20 cellular contexts compared by ENCODE assay signal in the genomic region with DNA sequence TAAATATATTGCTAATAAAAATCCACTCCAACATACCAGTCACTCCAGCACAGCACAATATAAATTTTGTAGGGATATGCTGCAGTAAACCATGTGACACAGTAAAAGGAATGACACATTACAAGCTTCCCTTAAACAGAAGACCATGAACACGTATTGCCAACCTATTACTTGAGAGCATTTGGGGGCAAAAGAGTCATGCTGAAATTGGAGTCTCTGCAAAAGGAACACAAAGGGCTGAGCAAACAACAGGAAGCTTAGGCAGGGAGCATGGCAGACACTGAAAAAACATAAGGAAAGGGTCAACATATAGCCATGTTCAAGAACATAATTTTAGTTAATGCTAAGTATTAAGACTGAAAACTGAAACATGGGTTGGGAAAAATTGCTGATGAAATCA.
"Had no signal": no experiment of that assay in that cellular context is flagged by ENCODE, and none has a peak within 500 bp of the region (broad histone marks: within the 10 kb centered on the region; RNA-seq: fewer than 3 reads in every experiment).

No MANE protein-coding gene starts in this region.

- H3K27ac Mint-ChIP-seq: activated CD4-positive, alpha-beta memory T cell treated with anti-CD3 and anti-CD28 coated beads for 36 hours; activated naive CD4-positive, alpha-beta T cell treated with anti-CD3 and anti-CD28 coated beads, Interleukin-2, amount 10 ng/mL, durations not matched to agents 7 days and 5 days; natural killer cell; progenitor cell of endocrine pancreas; stimulated activated memory B cell treated with anti-CD40 and anti-IgM and Interleukin-4, amounts not matched to agents 10 μg/mL and 1 μg/mL and 100 μg/mL, for 72 hours had no signal

- ATAC-seq: left lobe of liver; lower lobe of right lung; natural killer cell; stimulated activated memory B cell treated with anti-CD40 and anti-IgM and Interleukin-4, amounts not matched to agents 10 μg/mL and 1 μg/mL and 100 μg/mL, for 72 hours had no signal

- DNase-seq: activated CD4-positive, alpha-beta memory T cell treated with anti-CD3 and anti-CD28 coated beads for 36 hours; activated CD4-positive, alpha-beta T cell treated with anti-CD3 and anti-CD28 coated beads for 48 hours; activated CD4-positive, CD25-positive, alpha-beta regulatory T cell; activated naive CD4-positive, alpha-beta T cell treated with anti-CD3 and anti-CD28 coated beads, Interleukin-2, amount 10 ng/mL, durations not matched to agents 7 days and 5 days; activated T-cell treated with anti-CD3 and anti-CD28 coated beads, Interleukin-2, amount 50 U/mL, for 48 hours; amygdala; cerebellar nuclear complex; cortex of kidney; effector CD4-positive, alpha-beta T cell; erythroblast; foreskin fibroblast; lower lobe of right lung; natural killer cell; retina; sigmoid colon; stimulated activated CD4-positive, alpha-beta T cell treated with anti-CD3 and anti-CD28 coated beads, Interleukin-15, amount 100 ng/mL, for 24 hours; stomach had no signal

- H3K4me1 Mint-ChIP-seq: activated naive CD4-positive, alpha-beta T cell treated with anti-CD3 and anti-CD28 coated beads, Interleukin-2, amount 10 ng/mL, durations not matched to agents 7 days and 5 days had no signal

- H3K36me3 Mint-ChIP-seq: activated naive CD4-positive, alpha-beta T cell treated with anti-CD3 and anti-CD28 coated beads, Interleukin-2, amount 10 ng/mL, durations not matched to agents 7 days and 5 days; natural killer cell had no signal

- H3K9me3 Mint-ChIP-seq: activated CD4-positive, alpha-beta memory T cell treated with anti-CD3 and anti-CD28 coated beads for 36 hours; activated naive CD4-positive, alpha-beta T cell treated with anti-CD3 and anti-CD28 coated beads, Interleukin-2, amount 10 ng/mL, durations not matched to agents 7 days and 5 days; natural killer cell; stimulated activated memory B cell treated with anti-CD40 and anti-IgM and Interleukin-4, amounts not matched to agents 10 μg/mL and 1 μg/mL and 100 μg/mL, for 72 hours had no signal

- H3K27me3 Mint-ChIP-seq: activated CD4-positive, alpha-beta memory T cell treated with anti-CD3 and anti-CD28 coated beads for 36 hours; activated naive CD4-positive, alpha-beta T cell treated with anti-CD3 and anti-CD28 coated beads, Interleukin-2, amount 10 ng/mL, durations not matched to agents 7 days and 5 days; progenitor cell of endocrine pancreas; stimulated activated memory B cell treated with anti-CD40 and anti-IgM and Interleukin-4, amounts not matched to agents 10 μg/mL and 1 μg/mL and 100 μg/mL, for 72 hours had no signal

- H3K4me3 Mint-ChIP-seq: activated CD4-positive, alpha-beta memory T cell treated with anti-CD3 and anti-CD28 coated beads for 36 hours; activated naive CD4-positive, alpha-beta T cell treated with anti-CD3 and anti-CD28 coated beads, Interleukin-2, amount 10 ng/mL, durations not matched to agents 7 days and 5 days; natural killer cell; stimulated activated memory B cell treated with anti-CD40 and anti-IgM and Interleukin-4, amounts not matched to agents 10 μg/mL and 1 μg/mL and 100 μg/mL, for 72 hours had no signal
